In genomic region chr1:46303038-46303871, GRCh38 we compare ENCODE assay signal across 1 cellular context.
TF ChIP-seq lines count a peak whose summit lies in the region.

LRRC41 (minus strand) TSS chr1:46303616; CDS start chr1:46303322, 294 bp downstream.
UQCRH (plus strand) TSS chr1:46303698; CDS start chr1:46303767, 69 bp downstream.

TF ChIP-seq in HepG2, 621 proteins besides CTCF, POLR2A, EP300 and RAD21 (continued from another document and continues in another):
- TF ChIP-seq KIAA2018 (CRISPR knock-in tag; IDR thresholded peaks at IDR 0.05; ENCODE audit: borderline replicate concordance) (no peak), ATM (IDR thresholded peaks at IDR 0.05; ENCODE audit: borderline replicate concordance) (no peak), FOXK2 (IDR thresholded peaks at IDR 0.05) (peak; percentile 99), ZFY (CRISPR knock-in tag; IDR thresholded peaks at IDR 0.05) (peak; percentile 66), ZNF549 (CRISPR knock-in tag; IDR thresholded peaks at IDR 0.05) (no peak), ZBTB10 (CRISPR knock-in tag; IDR thresholded peaks at IDR 0.05; ENCODE audit: borderline replicate concordance) (0 out of 2 replicates have a peak, but pooled peaks have one; percentile 30), ZNF333 (CRISPR knock-in tag; IDR thresholded peaks at IDR 0.05; ENCODE audit: borderline replicate concordance) (no peak), MXI1 (IDR thresholded peaks at IDR 0.05; ENCODE audit: borderline replicate concordance, low read depth, low read length) (peak; percentile 71; the same call in 1 of the 3 replicates), ZNF232 (CRISPR knock-in tag; IDR thresholded peaks at IDR 0.05; ENCODE audit: borderline replicate concordance) (peak; percentile 45; the same call in 1 of the 2 replicates), ZNF570 (CRISPR knock-in tag; IDR thresholded peaks at IDR 0.05; ENCODE audit: borderline replicate concordance) (no peak), ZNF775 (CRISPR knock-in tag; IDR thresholded peaks at IDR 0.05; ENCODE audit: borderline replicate concordance) (0 out of 2 replicates have a peak, but pooled peaks have one; percentile 56), ZNF644 (CRISPR knock-in tag; IDR thresholded peaks at IDR 0.05; ENCODE audit: low read depth) (no peak), SATB2 (CRISPR knock-in tag; IDR thresholded peaks at IDR 0.05) (no peak), KLF16 (CRISPR knock-in tag; IDR thresholded peaks at IDR 0.05) (peak in 1 of 2 experiments; percentile 61; a peak in 2 of 4 replicates), ZNF550 (CRISPR knock-in tag; IDR thresholded peaks at IDR 0.05; ENCODE audit: borderline replicate concordance) (no peak), ZSCAN22 (CRISPR knock-in tag; IDR thresholded peaks at IDR 0.05) (no peak), ZNF350 (CRISPR knock-in tag; IDR thresholded peaks at IDR 0.05; ENCODE audit: borderline replicate concordance, low read depth) (peak; percentile 47; the same call in 1 of the 2 replicates), SMAD1 (CRISPR knock-in tag; IDR thresholded peaks at IDR 0.05; ENCODE audit: borderline replicate concordance, low read depth) (no peak), ZNF747 (CRISPR knock-in tag; IDR thresholded peaks at IDR 0.05; ENCODE audit: borderline replicate concordance) (no peak), TOE1 (CRISPR knock-in tag; IDR thresholded peaks at IDR 0.05) (no peak), KDM3A (CRISPR knock-in tag; IDR thresholded peaks at IDR 0.05; ENCODE audit: low read depth) (no peak), ATAD3A (CRISPR knock-in tag; IDR thresholded peaks at IDR 0.05) (no peak), CBX1 (IDR thresholded peaks at IDR 0.05; ENCODE audit: low read depth) (peak; percentile 25), TAF1 (CRISPR knock-in tag; IDR thresholded peaks at IDR 0.05) (peak; percentile 94), ZNF253 (CRISPR knock-in tag; IDR thresholded peaks at IDR 0.05; ENCODE audit: borderline replicate concordance) (no peak), HDAC1 (CRISPR knock-in tag; IDR thresholded peaks at IDR 0.05) (peak; percentile 77), ZBTB44 (CRISPR knock-in tag; IDR thresholded peaks at IDR 0.05) (no peak; the same call in 1 of the 2 replicates), HNRNPUL1 (IDR thresholded peaks at IDR 0.05; ENCODE audit: low read depth, low read length) (0 out of 2 replicates have a peak, but pooled peaks have one; percentile 39), HIC2 (CRISPR knock-in tag; IDR thresholded peaks at IDR 0.05; ENCODE audit: low read depth) (no peak), ZNF770 (CRISPR knock-in tag; IDR thresholded peaks at IDR 0.05) (no peak; the same call in 1 of the 2 replicates), RFX5 (IDR thresholded peaks at IDR 0.05; ENCODE audit: low read depth, low read length) (no peak), SP140L (CRISPR knock-in tag; IDR thresholded peaks at IDR 0.05; ENCODE audit: borderline replicate concordance) (no peak), ZSCAN30 (CRISPR knock-in tag; IDR thresholded peaks at IDR 0.05) (no peak), ZNF331 (CRISPR knock-in tag; IDR thresholded peaks at IDR 0.05) (peak; percentile 51; the same call in 1 of the 2 replicates), ZFP36L2 (CRISPR knock-in tag; IDR thresholded peaks at IDR 0.05) (no peak), ZNF772 (CRISPR knock-in tag; IDR thresholded peaks at IDR 0.05) (no peak; the same call in 1 of the 2 replicates), FOXA1 (IDR thresholded peaks at IDR 0.05) (no peak), FOXA1 (CRISPR knock-in tag; IDR thresholded peaks at IDR 0.05) (no peak), NCOA1 (CRISPR knock-in tag; IDR thresholded peaks at IDR 0.05) (no peak), ZHX2 (IDR thresholded peaks at IDR 0.05; ENCODE audit: low read depth) (peak; percentile 94), ZHX2 (CRISPR knock-in tag; IDR thresholded peaks at IDR 0.05; ENCODE audit: borderline replicate concordance) (no peak)
